ENCODE assay signal across 14 cellular contexts in the genomic region with DNA sequence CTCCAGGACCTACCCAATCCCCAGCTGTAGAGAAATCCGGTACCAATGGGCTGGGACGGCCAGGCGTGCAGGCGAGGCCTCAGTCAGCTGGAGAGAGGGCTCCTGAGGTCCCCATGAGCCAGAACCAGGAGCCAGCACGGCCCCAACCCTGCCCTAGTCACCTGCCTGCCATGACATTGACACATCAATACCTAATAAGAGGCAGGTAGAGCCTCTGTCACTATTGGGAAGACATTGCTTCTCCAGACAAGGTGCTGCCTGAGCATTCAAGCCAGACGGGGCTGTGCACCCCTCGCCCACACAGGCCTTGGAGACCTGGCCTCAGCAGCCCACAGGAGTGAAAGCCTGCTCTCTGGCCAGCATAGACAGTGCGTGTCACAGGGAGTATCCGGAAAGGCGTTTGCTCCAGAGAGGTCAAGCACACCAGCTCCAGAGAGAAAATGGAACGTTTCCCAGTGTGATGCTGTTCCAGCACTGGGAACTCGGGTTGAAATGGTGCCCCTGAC. TPM values are rescaled to one million over a fixed set of nuclear protein-coding genes. Genes with fewer than 3 reads are reported as not detected.
DNase-seq lines count a peak whose midpoint lies in the region; ATAC-seq, FAIRE-seq and TF ChIP-seq lines count a peak whose summit lies in the region.
"Had no signal": no experiment of that assay in that cellular context is flagged by ENCODE, and none has a peak within 500 bp of the region (broad histone marks: within the 10 kb centered on the region; RNA-seq: fewer than 3 reads in every experiment).

No MANE protein-coding gene starts in this region.

- peaks cover 39% of the 10 kb centered on the region for H3K4me1 Mint-ChIP-seq in GM23338

- H3K27ac ChIP-seq in GM23338 (ENCODE audit: low read depth) (no peak overlapping the region), colonic mucosa (peak overlapping the region; percentile 50), kidney (ENCODE audit: low read depth in 2 of 2, low read length in 2 of 2) (peak overlapping the region in 1 of 2 donors; percentile 15)
- H3K27ac ChIP-seq: BLaER1, cardiac muscle cell, neutrophil had no signal

- TF ChIP-seq CTCF in GM23338 (conservative IDR thresholded peaks at IDR 0.05; ENCODE audit: low read depth in 2 of 2) (no peak), colonic mucosa (IDR thresholded peaks at IDR 0.05) (no peak), kidney (IDR thresholded peaks at IDR 0.05; ENCODE audit: borderline replicate concordance, extremely low read depth, insufficient read depth) (no peak), D721Med (IDR thresholded peaks at IDR 0.05; ENCODE audit: insufficient read depth, missing control alignments) (no peak)

- no peak for DNase-seq in GM23338 (ENCODE audit: low spot score)
- DNase-seq in colonic mucosa: no peak
- DNase-seq in kidney: peak; percentile 61
- DNase-seq in sciatic nerve (ENCODE audit: low spot score): no peak
- DNase-seq in MG63: no peak
- no peak for DNase-seq in D721Med (ENCODE audit: insufficient read length, low spot score)
- DNase-seq: activated CD4-positive, alpha-beta T cell treated with anti-CD3 and anti-CD28 coated beads, Interleukin-2, amount 50 U/mL, for 48 hours; GDM1; NCI-H524 treated with DMSO at 0.1 percent for 48 hours had no signal

- H3K4me2 ChIP-seq in GM23338: no peak overlapping the region
- H3K4me2 ChIP-seq: BLaER1 had no signal

- H3K9ac ChIP-seq in colonic mucosa (ENCODE audit: low read depth in 2 of 2, low read length in 2 of 2) (peak overlapping the region; percentile 44 to 62), kidney (ENCODE audit: low read length in 2 of 2) (no peak overlapping the region)
- H3K9ac ChIP-seq: BLaER1 had no signal

- H3K4me3 ChIP-seq in GM23338 (no peak overlapping the region), colonic mucosa (peak overlapping the region; percentile 72), kidney (ENCODE audit: low read length in 2 of 2) (no peak overlapping the region), MG63 (no peak overlapping the region)
- H3K4me3 ChIP-seq: BLaER1, cardiac muscle cell had no signal

- H3K36me3 ChIP-seq in GM23338 (ENCODE audit: insufficient read depth) (no peaks in the 10 kb centered on the region), colonic mucosa (no peaks in the 10 kb centered on the region), kidney (ENCODE audit: control insufficient read depth in 1 of 2, insufficient read depth in 2 of 2, low read length in 2 of 2) (no peaks in the 10 kb centered on the region), MG63 (no peaks in the 10 kb centered on the region)
- H3K36me3 ChIP-seq: BLaER1, cardiac muscle cell, neutrophil had no signal

- ATAC-seq in GM23338 (no peak), sciatic nerve (peak; percentile 46), GM21515 (IDR thresholded peaks at IDR 0.05; ENCODE audit: unreplicated experiment) (no peak), HG03460 (IDR thresholded peaks at IDR 0.05; ENCODE audit: unreplicated experiment) (no peak)

- H3K27ac Mint-ChIP-seq in GM23338: no peak overlapping the region

- no peaks in the 10 kb centered on the region; the same call in 1 of the 2 replicates for H4K20me1 ChIP-seq in GM23338 (replicated peaks; ENCODE audit: insufficient read depth)

- H2AFZ ChIP-seq in GM23338: no peak overlapping the region

- no peaks in the 10 kb centered on the region for H3K9me2 ChIP-seq in GM23338 (ENCODE audit: insufficient read depth)

- H3K79me2 ChIP-seq in GM23338 (replicated peaks; ENCODE audit: insufficient read depth): no peaks in the 10 kb centered on the region

- intact Hi-C loops in colonic mucosa (cut with DNase I): no loop called here
- intact Hi-C loops in kidney (cut with DNase I): no loop called here
- intact Hi-C loops in sciatic nerve (cut with DNase I): no loop called here

- peaks cover 65% of the 10 kb centered on the region for H3K27me3 Mint-ChIP-seq in GM23338 (ENCODE audit: insufficient read depth, low read depth, poor library complexity)

- peaks cover 13% of the 10 kb centered on the region; the same call in 1 of the 2 replicates for H3F3A ChIP-seq in GM23338 (replicated peaks; ENCODE audit: low read depth)

- H3K4me3 Mint-ChIP-seq in GM23338: 0 out of 3 replicates have a peak overlapping the region, but pooled peaks have one; percentile 69

- H3K36me3 Mint-ChIP-seq in GM23338 (ENCODE audit: low read depth): peaks cover 14% of the 10 kb centered on the region

- FAIRE-seq in kidney (lab: Jason Lieb, UNC) (no peak), D721Med (lab: Jason Lieb, UNC) (no peak)

- H3K4me1 ChIP-seq in GM23338 (ENCODE audit: insufficient read depth): peaks cover 20% of the 10 kb centered on the region
- H3K4me1 ChIP-seq in colonic mucosa: peaks cover 4% of the 10 kb centered on the region
- peaks cover 0 to 22% of the 10 kb centered on the region in 2 donors for H3K4me1 ChIP-seq in kidney (ENCODE audit: control insufficient read depth in 1 of 2, insufficient read depth in 1 of 2, low read depth in 1 of 2, low read length in 2 of 2)

- peaks cover 8% of the 10 kb centered on the region for H3K9me3 Mint-ChIP-seq in GM23338

- H3K9me3 ChIP-seq in colonic mucosa (no peaks in the 10 kb centered on the region), kidney (ENCODE audit: control insufficient read depth in 1 of 2, low read length in 2 of 2) (no peaks in the 10 kb centered on the region), MG63 (no peaks in the 10 kb centered on the region)
- H3K9me3 ChIP-seq: BLaER1, neutrophil had no signal

- H3K27me3 ChIP-seq in GM23338 (ENCODE audit: insufficient read depth): peaks cover 62% of the 10 kb centered on the region
- H3K27me3 ChIP-seq in colonic mucosa: peaks cover 41% of the 10 kb centered on the region
- peaks cover 14% of the 10 kb centered on the region for H3K27me3 ChIP-seq in MG63

TF ChIP-seq in GM23338, 12 proteins besides CTCF, POLR2A, EP300 and RAD21:
- TF ChIP-seq JUNB (IDR thresholded peaks at IDR 0.05; ENCODE audit: unreplicated experiment) (no peak), EZH2 (IDR thresholded peaks at IDR 0.05; ENCODE audit: low read depth, unreplicated experiment) (peak; percentile 36)
- TF ChIP-seq, protein P1, sequence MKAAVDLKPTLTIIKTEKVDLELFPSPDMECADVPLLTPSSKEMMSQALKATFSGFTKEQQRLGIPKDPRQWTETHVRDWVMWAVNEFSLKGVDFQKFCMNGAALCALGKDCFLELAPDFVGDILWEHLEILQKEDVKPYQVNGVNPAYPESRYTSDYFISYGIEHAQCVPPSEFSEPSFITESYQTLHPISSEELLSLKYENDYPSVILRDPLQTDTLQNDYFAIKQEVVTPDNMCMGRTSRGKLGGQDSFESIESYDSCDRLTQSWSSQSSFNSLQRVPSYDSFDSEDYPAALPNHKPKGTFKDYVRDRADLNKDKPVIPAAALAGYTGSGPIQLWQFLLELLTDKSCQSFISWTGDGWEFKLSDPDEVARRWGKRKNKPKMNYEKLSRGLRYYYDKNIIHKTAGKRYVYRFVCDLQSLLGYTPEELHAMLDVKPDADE (IDR thresholded peaks at IDR 0.05): no peak
- TF ChIP-seq, protein P2, sequence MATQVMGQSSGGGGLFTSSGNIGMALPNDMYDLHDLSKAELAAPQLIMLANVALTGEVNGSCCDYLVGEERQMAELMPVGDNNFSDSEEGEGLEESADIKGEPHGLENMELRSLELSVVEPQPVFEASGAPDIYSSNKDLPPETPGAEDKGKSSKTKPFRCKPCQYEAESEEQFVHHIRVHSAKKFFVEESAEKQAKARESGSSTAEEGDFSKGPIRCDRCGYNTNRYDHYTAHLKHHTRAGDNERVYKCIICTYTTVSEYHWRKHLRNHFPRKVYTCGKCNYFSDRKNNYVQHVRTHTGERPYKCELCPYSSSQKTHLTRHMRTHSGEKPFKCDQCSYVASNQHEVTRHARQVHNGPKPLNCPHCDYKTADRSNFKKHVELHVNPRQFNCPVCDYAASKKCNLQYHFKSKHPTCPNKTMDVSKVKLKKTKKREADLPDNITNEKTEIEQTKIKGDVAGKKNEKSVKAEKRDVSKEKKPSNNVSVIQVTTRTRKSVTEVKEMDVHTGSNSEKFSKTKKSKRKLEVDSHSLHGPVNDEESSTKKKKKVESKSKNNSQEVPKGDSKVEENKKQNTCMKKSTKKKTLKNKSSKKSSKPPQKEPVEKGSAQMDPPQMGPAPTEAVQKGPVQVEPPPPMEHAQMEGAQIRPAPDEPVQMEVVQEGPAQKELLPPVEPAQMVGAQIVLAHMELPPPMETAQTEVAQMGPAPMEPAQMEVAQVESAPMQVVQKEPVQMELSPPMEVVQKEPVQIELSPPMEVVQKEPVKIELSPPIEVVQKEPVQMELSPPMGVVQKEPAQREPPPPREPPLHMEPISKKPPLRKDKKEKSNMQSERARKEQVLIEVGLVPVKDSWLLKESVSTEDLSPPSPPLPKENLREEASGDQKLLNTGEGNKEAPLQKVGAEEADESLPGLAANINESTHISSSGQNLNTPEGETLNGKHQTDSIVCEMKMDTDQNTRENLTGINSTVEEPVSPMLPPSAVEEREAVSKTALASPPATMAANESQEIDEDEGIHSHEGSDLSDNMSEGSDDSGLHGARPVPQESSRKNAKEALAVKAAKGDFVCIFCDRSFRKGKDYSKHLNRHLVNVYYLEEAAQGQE (IDR thresholded peaks at IDR 0.05; ENCODE audit: unreplicated experiment): no peak
TF ChIP-seq in GM23338: peak in this region for 1.

RNA-seq across cellular contexts. Expression of a gene that starts 3.5 kb away (rescaled TPM):
- total RNA-seq in GM23338 (2014; rRNA removed; shearing (Covaris generic)): 4.6 and 4.8 TPM in 2 replicates
- polyA plus RNA-seq in GM23338 (2016; fragmentation: Nextera tagmentation; extraction: Ambion mirVana): 2.2 and 2.6 TPM in 2 replicates
- total RNA-seq in colonic mucosa: 10 to 100 TPM; 16.1 to 26.8 TPM
- total RNA-seq in kidney: 11.9 TPM
- polyA plus RNA-seq in kidney (ENCODE audit: insufficient read depth, low read depth, low replicate concordance): 4.5 TPM
- 15.4 TPM for total RNA-seq in sciatic nerve
- total RNA-seq in MG63 (2014; rRNA removed; shearing (Covaris generic); ENCODE audit: low replicate concordance): 0.10 and 2.7 TPM in 2 replicates

RNA-seq across cellular contexts. Expression of a gene that starts 19.1 kb away (rescaled TPM):
- 14.4 and 16.7 TPM in 2 replicates for total RNA-seq in GM23338 (2014; rRNA removed; shearing (Covaris generic))
- polyA plus RNA-seq in GM23338 (2016; fragmentation: Nextera tagmentation; extraction: Ambion mirVana) (5.8 and 7.2 TPM in 2 replicates), kidney (ENCODE audit: insufficient read depth, low read depth, low replicate concordance) (16.5 TPM)
- total RNA-seq in colonic mucosa (10 to 100 TPM; 25.1 to 28.5 TPM), kidney (34.8 TPM), sciatic nerve (36.5 TPM)
- 11.5 and 14.3 TPM in 2 replicates for total RNA-seq in MG63 (2014; rRNA removed; shearing (Covaris generic); ENCODE audit: low replicate concordance)

Comparison
In these comparisons a context has a peak if more than half of its experiments do, and no peak if none do; other contexts are left out.
1. H3K9ac ChIP-seq: peak in colonic mucosa (2 of 2); none in kidney (0 of 2).